26 cellular contexts compared by ENCODE assay signal in the genomic region with DNA sequence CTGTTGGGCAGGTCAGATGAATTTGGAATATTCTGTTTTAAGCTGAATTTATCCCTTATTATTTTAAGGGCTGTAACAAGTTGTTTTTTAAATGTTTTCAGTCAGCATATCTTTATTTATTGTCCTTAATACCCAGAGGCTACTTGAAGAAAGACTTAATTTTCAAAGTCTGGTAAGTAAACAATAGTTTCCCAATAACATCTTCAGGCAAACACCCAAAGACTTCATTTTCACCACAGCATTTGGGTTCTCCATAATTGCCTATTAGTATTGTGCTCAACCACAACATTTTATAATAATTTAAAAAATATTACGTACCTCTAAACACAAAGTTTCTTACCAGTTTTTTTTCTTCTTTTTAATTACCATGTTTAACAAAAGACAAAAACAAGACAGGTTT.
"Had no signal": no experiment of that assay in that cellular context is flagged by ENCODE, and none has a peak within 500 bp of the region (broad histone marks: within the 10 kb centered on the region; RNA-seq: fewer than 3 reads in every experiment).

No MANE protein-coding gene starts in this region.

- H3K4me3 ChIP-seq: pancreas, prostate gland, right lobe of liver, skin epidermis, smooth muscle cell, spleen, stomach, thoracic aorta, thyroid gland, tibial nerve, upper lobe of left lung had no signal

- H3K4me1 ChIP-seq: pancreas, prostate gland, right lobe of liver, stomach, thyroid gland had no signal

- H3K27me3 ChIP-seq: neutrophil, pancreas, right lobe of liver, spleen, stomach, thyroid gland, tibial nerve, upper lobe of left lung had no signal

- H3K36me3 ChIP-seq: neutrophil, pancreas, prostate gland, right lobe of liver, spleen, stomach, thoracic aorta, thyroid gland, tibial nerve, upper lobe of left lung had no signal

- H3K27ac ChIP-seq: neutrophil, pancreas, prostate gland, right lobe of liver, spleen, stomach, thoracic aorta, thyroid gland, upper lobe of left lung had no signal

- DNase-seq: naive B cell; naive thymus-derived CD8-positive, alpha-beta T cell; nephron progenitor cell; nucleus accumbens; pancreas; right cardiac atrium; right lobe of liver; spleen; stimulated activated CD4-positive, alpha-beta T cell treated with anti-CD3 and anti-CD28 coated beads, Interleukin-12 subunit alpha, Interleukin-12 subunit beta, amount 100 ng/mL, for 4 hours; stimulated activated CD4-positive, alpha-beta T cell treated with anti-CD3 and anti-CD28 coated beads, Interleukin-1b, Interleukin-23, amount 100 ng/mL, for 48 hours; stimulated activated CD4-positive, alpha-beta T cell treated with anti-CD3 and anti-CD28 coated beads, Interleukin-4, amount 100 ng/mL, for 1 hour; stimulated activated CD4-positive, alpha-beta T cell treated with anti-CD3 and anti-CD28 coated beads, Interleukin-4, amount 100 ng/mL, for 4 hours; stimulated activated CD8-positive, alpha-beta memory T cell treated with anti-CD3 and anti-CD28 coated beads, Interleukin-4, amount 100 ng/mL, for 48 hours; stimulated activated naive CD4-positive, alpha-beta T cell; stomach; thyroid gland; trophoblast cell; upper lobe of left lung had no signal

- ATAC-seq: naive thymus-derived CD8-positive, alpha-beta T cell; natural killer cell treated with Interleukin-12 subunit alpha and Interleukin-12 subunit beta and Interleukin-15 and Interleukin-18, amount 100 ng/mL, for 72 hours; pancreas; right cardiac atrium; right lobe of liver; stimulated activated memory B cell treated with anti-CD40 and anti-IgM and Interleukin-4, amounts not matched to agents 10 μg/mL and 1 μg/mL and 100 μg/mL, for 72 hours had no signal

- H3K9me3 ChIP-seq: neutrophil, pancreas, prostate gland, right lobe of liver, spleen, stomach, thoracic aorta, thyroid gland, tibial nerve, upper lobe of left lung had no signal
